8 cellular contexts compared by ENCODE assay signal in the genomic region with DNA sequence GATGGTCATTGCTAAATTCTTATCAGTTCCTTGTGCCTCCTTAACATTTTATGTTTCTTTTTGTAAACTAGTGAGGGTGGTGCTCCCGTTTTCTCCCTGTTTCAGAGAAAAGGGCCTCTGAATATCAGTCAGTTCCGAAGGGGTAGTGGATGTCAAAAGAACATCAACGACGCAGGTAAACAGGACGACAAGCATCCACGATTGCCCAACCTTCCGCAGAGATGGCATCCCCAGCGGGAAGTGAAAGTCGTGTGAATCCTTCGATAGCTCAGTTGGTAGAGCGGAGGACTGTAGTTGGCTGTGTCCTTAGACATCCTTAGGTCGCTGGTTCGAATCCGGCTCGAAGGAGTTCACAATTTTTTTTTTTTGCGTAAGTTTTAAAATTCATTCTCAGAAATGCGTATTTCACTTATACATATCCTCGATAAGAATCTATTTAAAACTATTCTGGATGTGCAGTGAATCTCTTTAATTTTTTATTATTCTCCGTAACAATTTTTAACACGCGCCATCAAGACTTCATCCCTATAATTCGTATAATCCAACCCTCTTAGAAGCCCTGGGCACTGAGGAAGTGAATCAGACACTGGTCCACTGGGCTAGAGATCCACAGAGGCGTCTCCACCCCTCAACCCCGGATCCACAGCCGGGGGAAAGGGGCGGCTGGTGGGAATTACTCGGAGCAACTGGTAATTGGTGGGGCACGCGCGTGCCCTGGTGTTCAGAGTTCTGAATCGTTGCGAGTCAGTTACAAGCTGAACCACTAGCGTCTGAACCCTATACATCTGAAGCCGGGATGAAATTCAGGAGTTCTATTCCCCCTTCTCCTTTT. TPM values are rescaled to one million over a fixed set of nuclear protein-coding genes. Genes with fewer than 3 reads are reported as not detected.
DNase-seq lines count a peak whose midpoint lies in the region; TF ChIP-seq lines count a peak whose summit lies in the region.

No MANE protein-coding gene starts in this region.

- H3K4me1 Mint-ChIP-seq in activated naive CD4-positive, alpha-beta T cell treated with anti-CD3 and anti-CD28 coated beads, Interleukin-2, amount 10 ng/mL, durations not matched to agents 7 days and 5 days = peaks cover 38% of the 10 kb centered on the region

- H3K9me3 Mint-ChIP-seq in activated naive CD4-positive, alpha-beta T cell treated with anti-CD3 and anti-CD28 coated beads, Interleukin-2, amount 10 ng/mL, durations not matched to agents 7 days and 5 days = no peaks in the 10 kb centered on the region

- H3K27me3 ChIP-seq in SJSA1 (replicated peaks) = no peaks in the 10 kb centered on the region

- CTCF ChIA-PET in HEK293 (lab: Yijun Ruan, JAX) = interaction anchor here (0.6 to 3.0 kb wide), 10 partner anchors 10 to 261 kb away, joined by 3 to 14 read pairs (median 4); a partner anchor contains a TSS
- CTCF ChIA-PET in activated naive CD4-positive, alpha-beta T cell treated with anti-CD3 and anti-CD28 coated beads, Interleukin-2, amount 10 ng/mL, durations not matched to agents 7 days and 5 days (lab: Charles Lee) = interaction anchor here (0.6 to 10.1 kb wide), 19 partner anchors 9 to 247 kb away, joined by 3 to 115 read pairs (median 4); no protein-coding TSS in a partner anchor

- H3K9me3 ChIP-seq in HEK293 (ENCODE audit: control insufficient read depth, insufficient read depth, low read depth, low read length) = no peaks in the 10 kb centered on the region
- H3K9me3 ChIP-seq in SJSA1 (replicated peaks) = no peaks in the 10 kb centered on the region

- POLR2A ChIA-PET in HEK293 (lab: Yijun Ruan, JAX) = interaction anchor here (0.6 to 3.0 kb wide), 12 partner anchors 10 to 604 kb away, joined by 3 to 9 read pairs (median 6); a partner anchor contains a TSS

- peak overlapping the region; percentile 70 for H3K4me3 ChIP-seq in HEK293 (ENCODE audit: low read depth, low read length)
- peak overlapping the region; percentile 52 for H3K4me3 ChIP-seq in SJSA1

- TF ChIP-seq CTCF in HEK293 (tag by site-specific recombination; IDR thresholded peaks at IDR 0.05) = peak; percentile 70

- H3K4me3 Mint-ChIP-seq in activated naive CD4-positive, alpha-beta T cell treated with anti-CD3 and anti-CD28 coated beads, Interleukin-2, amount 10 ng/mL, durations not matched to agents 7 days and 5 days = peak overlapping the region; percentile 88

- H3K36me3 ChIP-seq in HEK293 (ENCODE audit: control insufficient read depth in 2 of 2, insufficient read depth in 1 of 2, low read length in 2 of 2) (no peaks in the 10 kb centered on the region), SJSA1 (no peaks in the 10 kb centered on the region)

- peaks cover 26% of the 10 kb centered on the region for H3K27me3 Mint-ChIP-seq in activated naive CD4-positive, alpha-beta T cell treated with anti-CD3 and anti-CD28 coated beads, Interleukin-2, amount 10 ng/mL, durations not matched to agents 7 days and 5 days

- H3K27ac ChIP-seq in HEK293 (ENCODE audit: extremely low read depth, low read depth, low read length) (peak overlapping the region; percentile 62), SJSA1 (peak overlapping the region; percentile 26; the same call in 1 of the 2 replicates), temporal lobe (ENCODE audit: low read depth, low read length) (peak overlapping the region; percentile 78)

- DNase-seq in Daoy (ENCODE audit: low read depth) (peak; percentile 93), NAMALWA (ENCODE audit: low spot score) (peak; percentile 98), SJSA1 (ENCODE audit: low read depth in 1 of 2, low spot score in 2 of 2) (peak; percentile 84 to 92), globus pallidus (ENCODE audit: low spot score) (peak; percentile 94), occipital lobe (lab: John Stamatoyannopoulos, UW) (peak; percentile 86)
- peak; percentile 98 for DNase-seq in activated naive CD4-positive, alpha-beta T cell treated with anti-CD3 and anti-CD28 coated beads, Interleukin-2, amount 10 ng/mL, durations not matched to agents 7 days and 5 days

- H3K27ac Mint-ChIP-seq in activated naive CD4-positive, alpha-beta T cell treated with anti-CD3 and anti-CD28 coated beads, Interleukin-2, amount 10 ng/mL, durations not matched to agents 7 days and 5 days = peak overlapping the region; percentile 93

- peaks cover 4% of the 10 kb centered on the region for H3K36me3 Mint-ChIP-seq in activated naive CD4-positive, alpha-beta T cell treated with anti-CD3 and anti-CD28 coated beads, Interleukin-2, amount 10 ng/mL, durations not matched to agents 7 days and 5 days

- H3K4me1 ChIP-seq in HEK293 (ENCODE audit: control insufficient read depth, insufficient read depth, low read length) = no peaks in the 10 kb centered on the region
- H3K4me1 ChIP-seq in SJSA1 (replicated peaks) = 0 out of 2 replicates have a peak, but pooled peaks cover 4% of the 10 kb centered on the region

TF ChIP-seq in HEK293, 187 proteins besides CTCF, POLR2A, EP300 and RAD21 (continues in another document):
- TF ChIP-seq ZNF768 (tag by site-specific recombination; IDR thresholded peaks at IDR 0.05) (no peak), FEZF1 (tag by site-specific recombination; IDR thresholded peaks at IDR 0.05) (peak; percentile 95), ZSCAN23 (tag by site-specific recombination; IDR thresholded peaks at IDR 0.05) (0 out of 2 replicates have a peak, but pooled peaks have one; percentile 50), ZNF341 (tag by site-specific recombination; IDR thresholded peaks at IDR 0.05; ENCODE audit: low read depth) (peak; percentile 88), ZNF10 (tag by site-specific recombination; IDR thresholded peaks at IDR 0.05) (0 out of 2 replicates have a peak, but pooled peaks have one; percentile 11), ZNF155 (tag by site-specific recombination; IDR thresholded peaks at IDR 0.05) (no peak), ZNF391 (tag by site-specific recombination; IDR thresholded peaks at IDR 0.05; ENCODE audit: borderline replicate concordance, low read depth) (peak; percentile 72; the same call in 1 of the 2 replicates), ZNF621 (tag by site-specific recombination; IDR thresholded peaks at IDR 0.05) (no peak), SCRT2 (tag by site-specific recombination; IDR thresholded peaks at IDR 0.05) (peak; percentile 83), KLF9 (tag by site-specific recombination; IDR thresholded peaks at IDR 0.05; ENCODE audit: low read depth) (peak; percentile 26; the same call in 1 of the 2 replicates), ZNF629 (tag by site-specific recombination; IDR thresholded peaks at IDR 0.05) (peak; percentile 59; the same call in 1 of the 2 replicates), ZNF184 (tag by site-specific recombination; IDR thresholded peaks at IDR 0.05) (0 out of 2 replicates have a peak, but pooled peaks have one; percentile 10), ZIC2 (tag by site-specific recombination; IDR thresholded peaks at IDR 0.05) (no peak), ZNF239 (tag by site-specific recombination; IDR thresholded peaks at IDR 0.05) (no peak), ZNF211 (tag by site-specific recombination; IDR thresholded peaks at IDR 0.05; ENCODE audit: low read depth) (no peak), ZNF121 (tag by site-specific recombination; IDR thresholded peaks at IDR 0.05) (0 out of 2 replicates have a peak, but pooled peaks have one; percentile 13), BCL11B (tag by site-specific recombination; IDR thresholded peaks at IDR 0.05; ENCODE audit: low read depth) (no peak), ZNF473 (tag by site-specific recombination; IDR thresholded peaks at IDR 0.05) (no peak), ZBTB17 (tag by site-specific recombination; IDR thresholded peaks at IDR 0.05) (peak; percentile 62; the same call in 1 of the 2 replicates), ZNF626 (tag by site-specific recombination; IDR thresholded peaks at IDR 0.05) (no peak), IKZF3 (tag by site-specific recombination; IDR thresholded peaks at IDR 0.05) (peak; percentile 58; the same call in 1 of the 2 replicates), ZBTB8A (tag by site-specific recombination; IDR thresholded peaks at IDR 0.05) (peak; percentile 41), ZNF24 (tag by site-specific recombination; IDR thresholded peaks at IDR 0.05) (peak; percentile 86; the same call in 1 of the 2 replicates)
- TF ChIP-seq, protein P1, sequence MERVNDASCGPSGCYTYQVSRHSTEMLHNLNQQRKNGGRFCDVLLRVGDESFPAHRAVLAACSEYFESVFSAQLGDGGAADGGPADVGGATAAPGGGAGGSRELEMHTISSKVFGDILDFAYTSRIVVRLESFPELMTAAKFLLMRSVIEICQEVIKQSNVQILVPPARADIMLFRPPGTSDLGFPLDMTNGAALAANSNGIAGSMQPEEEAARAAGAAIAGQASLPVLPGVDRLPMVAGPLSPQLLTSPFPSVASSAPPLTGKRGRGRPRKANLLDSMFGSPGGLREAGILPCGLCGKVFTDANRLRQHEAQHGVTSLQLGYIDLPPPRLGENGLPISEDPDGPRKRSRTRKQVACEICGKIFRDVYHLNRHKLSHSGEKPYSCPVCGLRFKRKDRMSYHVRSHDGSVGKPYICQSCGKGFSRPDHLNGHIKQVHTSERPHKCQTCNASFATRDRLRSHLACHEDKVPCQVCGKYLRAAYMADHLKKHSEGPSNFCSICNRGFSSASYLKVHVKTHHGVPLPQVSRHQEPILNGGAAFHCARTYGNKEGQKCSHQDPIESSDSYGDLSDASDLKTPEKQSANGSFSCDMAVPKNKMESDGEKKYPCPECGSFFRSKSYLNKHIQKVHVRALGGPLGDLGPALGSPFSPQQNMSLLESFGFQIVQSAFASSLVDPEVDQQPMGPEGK (tag by site-specific recombination; IDR thresholded peaks at IDR 0.05) = 0 out of 2 replicates have a peak, but pooled peaks have one; percentile 31
- TF ChIP-seq, protein P2, sequence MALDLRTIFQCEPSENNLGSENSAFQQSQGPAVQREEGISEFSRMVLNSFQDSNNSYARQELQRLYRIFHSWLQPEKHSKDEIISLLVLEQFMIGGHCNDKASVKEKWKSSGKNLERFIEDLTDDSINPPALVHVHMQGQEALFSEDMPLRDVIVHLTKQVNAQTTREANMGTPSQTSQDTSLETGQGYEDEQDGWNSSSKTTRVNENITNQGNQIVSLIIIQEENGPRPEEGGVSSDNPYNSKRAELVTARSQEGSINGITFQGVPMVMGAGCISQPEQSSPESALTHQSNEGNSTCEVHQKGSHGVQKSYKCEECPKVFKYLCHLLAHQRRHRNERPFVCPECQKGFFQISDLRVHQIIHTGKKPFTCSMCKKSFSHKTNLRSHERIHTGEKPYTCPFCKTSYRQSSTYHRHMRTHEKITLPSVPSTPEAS (tag by site-specific recombination; IDR thresholded peaks at IDR 0.05) = peak; percentile 41

RNA-seq across cellular contexts. Expression of a gene that starts 27.9 kb away (rescaled TPM):
- 22.4 and 25.9 TPM in 2 replicates for total RNA-seq in Daoy (2014; rRNA removed; shearing (Covaris generic))
- total RNA-seq in SJSA1 (2014; rRNA removed; shearing (Covaris generic)) = 16.9 and 27.4 TPM in 2 replicates
- total RNA-seq in occipital lobe = 10.9 TPM
- 6.9 TPM for total RNA-seq in temporal lobe

RNA-seq across cellular contexts. Expression of a gene that starts 30.7 kb away (rescaled TPM):
- total RNA-seq in Daoy (2014; rRNA removed; shearing (Covaris generic)) = 121 and 140 TPM in 2 replicates
- total RNA-seq in SJSA1 (2014; rRNA removed; shearing (Covaris generic)) = 110 TPM in 2 replicates
- 65.8 TPM for total RNA-seq in occipital lobe
- 52.6 TPM for total RNA-seq in temporal lobe

Comparison
In these comparisons a context has a peak if more than half of its experiments do, and no peak if none do; other contexts are left out.
1. Peak in every context shown above with its lines: DNase-seq, H3K4me3 ChIP-seq and H3K27ac ChIP-seq.
2. H3K27ac ChIP-seq: peak in every context shown above with its lines; median percentile 78 in temporal lobe; 62 in HEK293; 26 in SJSA1.